Comparison of ENCODE assay signal across 1 cellular context in genomic region chr2:11355194-11356053, GRCh38.
TF ChIP-seq lines count a peak whose summit lies in the region.

No MANE protein-coding gene starts in this region.

TF ChIP-seq in IMR-90, 13 proteins besides CTCF, POLR2A, EP300 and RAD21 (continued from another document):
- TF ChIP-seq USF2 (IDR thresholded peaks at IDR 0.05; ENCODE audit: low read depth, low read length) (no peak), ELK1 (IDR thresholded peaks at IDR 0.05; ENCODE audit: borderline replicate concordance, low read depth, low read length) (no peak), RCOR1 (IDR thresholded peaks at IDR 0.05; ENCODE audit: insufficient replicate concordance, low read length) (no peak)
TF ChIP-seq in IMR-90: peak in this region for 0.
